Comparison of ENCODE assay signal across 1 cellular context in the genomic region with DNA sequence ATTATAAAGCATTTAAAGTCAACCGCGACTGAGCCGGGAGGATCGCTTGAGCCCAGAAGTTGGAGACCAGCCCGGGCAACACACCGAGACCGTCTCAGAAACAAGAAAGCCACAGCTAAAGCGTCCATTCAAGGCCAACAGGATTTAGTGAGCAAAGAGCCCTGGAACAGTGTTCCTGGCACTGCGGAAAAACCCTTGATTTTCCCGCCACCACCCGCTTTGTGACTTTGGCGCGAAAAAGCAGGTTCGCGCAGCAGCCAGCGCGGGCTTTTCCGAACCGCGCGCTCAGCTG.
TF ChIP-seq lines count a peak whose summit lies in the region.

No MANE protein-coding gene starts in this region.

TF ChIP-seq in HepG2, 621 proteins besides CTCF, POLR2A, EP300 and RAD21 (continued from another document and continues in another):
- TF ChIP-seq, protein P1, sequence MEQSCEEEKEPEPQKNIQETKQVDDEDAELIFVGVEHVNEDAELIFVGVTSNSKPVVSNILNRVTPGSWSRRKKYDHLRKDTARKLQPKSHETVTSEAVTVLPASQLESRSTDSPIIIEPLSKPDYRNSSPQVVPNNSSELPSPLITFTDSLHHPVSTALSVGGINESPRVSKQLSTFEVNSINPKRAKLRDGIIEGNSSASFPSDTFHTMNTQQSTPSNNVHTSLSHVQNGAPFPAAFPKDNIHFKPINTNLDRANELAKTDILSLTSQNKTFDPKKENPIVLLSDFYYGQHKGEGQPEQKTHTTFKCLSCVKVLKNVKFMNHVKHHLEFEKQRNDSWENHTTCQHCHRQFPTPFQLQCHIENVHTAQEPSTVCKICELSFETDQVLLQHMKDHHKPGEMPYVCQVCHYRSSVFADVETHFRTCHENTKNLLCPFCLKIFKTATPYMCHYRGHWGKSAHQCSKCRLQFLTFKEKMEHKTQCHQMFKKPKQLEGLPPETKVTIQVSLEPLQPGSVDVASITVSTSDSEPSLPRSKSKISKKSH (CRISPR knock-in tag; IDR thresholded peaks at IDR 0.05; ENCODE audit: borderline replicate concordance) = no peak
- TF ChIP-seq POGZ (CRISPR knock-in tag; IDR thresholded peaks at IDR 0.05) = no peak; the same call in 1 of the 2 replicates
- TF ChIP-seq FIP1L1 (IDR thresholded peaks at IDR 0.05; ENCODE audit: borderline replicate concordance, insufficient read depth, low read depth, low read length) = no peak
- peak; percentile 2; the same call in 1 of the 2 replicates for TF ChIP-seq ZKSCAN8 (CRISPR knock-in tag; IDR thresholded peaks at IDR 0.05; ENCODE audit: borderline replicate concordance)
- TF ChIP-seq ZNF253 (CRISPR knock-in tag; IDR thresholded peaks at IDR 0.05; ENCODE audit: borderline replicate concordance) = peak; percentile 95; the same call in 1 of the 2 replicates
- TF ChIP-seq, protein P2, sequence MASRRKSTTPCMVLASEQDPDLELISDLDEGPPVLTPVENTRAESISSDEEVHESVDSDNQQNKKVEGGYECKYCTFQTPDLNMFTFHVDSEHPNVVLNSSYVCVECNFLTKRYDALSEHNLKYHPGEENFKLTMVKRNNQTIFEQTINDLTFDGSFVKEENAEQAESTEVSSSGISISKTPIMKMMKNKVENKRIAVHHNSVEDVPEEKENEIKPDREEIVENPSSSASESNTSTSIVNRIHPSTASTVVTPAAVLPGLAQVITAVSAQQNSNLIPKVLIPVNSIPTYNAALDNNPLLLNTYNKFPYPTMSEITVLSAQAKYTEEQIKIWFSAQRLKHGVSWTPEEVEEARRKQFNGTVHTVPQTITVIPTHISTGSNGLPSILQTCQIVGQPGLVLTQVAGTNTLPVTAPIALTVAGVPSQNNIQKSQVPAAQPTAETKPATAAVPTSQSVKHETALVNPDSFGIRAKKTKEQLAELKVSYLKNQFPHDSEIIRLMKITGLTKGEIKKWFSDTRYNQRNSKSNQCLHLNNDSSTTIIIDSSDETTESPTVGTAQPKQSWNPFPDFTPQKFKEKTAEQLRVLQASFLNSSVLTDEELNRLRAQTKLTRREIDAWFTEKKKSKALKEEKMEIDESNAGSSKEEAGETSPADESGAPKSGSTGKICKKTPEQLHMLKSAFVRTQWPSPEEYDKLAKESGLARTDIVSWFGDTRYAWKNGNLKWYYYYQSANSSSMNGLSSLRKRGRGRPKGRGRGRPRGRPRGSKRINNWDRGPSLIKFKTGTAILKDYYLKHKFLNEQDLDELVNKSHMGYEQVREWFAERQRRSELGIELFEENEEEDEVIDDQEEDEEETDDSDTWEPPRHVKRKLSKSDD (CRISPR knock-in tag; IDR thresholded peaks at IDR 0.05; ENCODE audit: low read depth) = peak; percentile 90; the same call in 1 of the 2 replicates
- TF ChIP-seq ZNF260 (CRISPR knock-in tag; IDR thresholded peaks at IDR 0.05; ENCODE audit: borderline replicate concordance, low read depth) = no peak
- TF ChIP-seq, protein P3, sequence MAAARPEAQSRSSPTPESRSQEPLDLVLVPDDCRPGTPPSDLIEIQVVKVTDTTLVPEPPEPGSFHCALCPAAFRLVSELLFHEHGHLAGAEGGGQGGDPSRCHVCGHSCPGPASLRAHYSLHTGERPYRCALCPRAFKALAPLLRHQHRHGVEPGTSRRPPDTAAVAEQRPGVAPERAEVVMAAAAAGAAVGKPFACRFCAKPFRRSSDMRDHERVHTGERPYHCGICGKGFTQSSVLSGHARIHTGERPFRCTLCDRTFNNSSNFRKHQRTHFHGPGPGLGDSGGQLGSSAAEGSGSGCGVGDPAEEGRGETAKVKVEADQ (CRISPR knock-in tag; IDR thresholded peaks at IDR 0.05; ENCODE audit: borderline replicate concordance) = no peak; the same call in 1 of the 2 replicates
- TF ChIP-seq ZFP90 (CRISPR knock-in tag; IDR thresholded peaks at IDR 0.05; ENCODE audit: borderline replicate concordance) = no peak
- peak; percentile 94 for TF ChIP-seq KDM5A (IDR thresholded peaks at IDR 0.05; ENCODE audit: borderline replicate concordance, low read length)
- no peak for TF ChIP-seq ZFP36 (IDR thresholded peaks at IDR 0.05; ENCODE audit: borderline replicate concordance, low read depth, low read length, partially characterized antibody)
- no peak for TF ChIP-seq THYN1 (CRISPR knock-in tag; IDR thresholded peaks at IDR 0.05; ENCODE audit: borderline replicate concordance, low read depth)
- no peak; the same call in 1 of the 2 replicates for TF ChIP-seq ARNTL (CRISPR knock-in tag; IDR thresholded peaks at IDR 0.05)
- TF ChIP-seq, protein P4, sequence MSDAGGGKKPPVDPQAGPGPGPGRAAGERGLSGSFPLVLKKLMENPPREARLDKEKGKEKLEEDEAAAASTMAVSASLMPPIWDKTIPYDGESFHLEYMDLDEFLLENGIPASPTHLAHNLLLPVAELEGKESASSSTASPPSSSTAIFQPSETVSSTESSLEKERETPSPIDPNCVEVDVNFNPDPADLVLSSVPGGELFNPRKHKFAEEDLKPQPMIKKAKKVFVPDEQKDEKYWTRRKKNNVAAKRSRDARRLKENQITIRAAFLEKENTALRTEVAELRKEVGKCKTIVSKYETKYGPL (CRISPR knock-in tag; IDR thresholded peaks at IDR 0.05) = peak; percentile 91; the same call in 1 of the 2 replicates
- no peak for TF ChIP-seq ZNF34 (CRISPR knock-in tag; IDR thresholded peaks at IDR 0.05; ENCODE audit: borderline replicate concordance)
- TF ChIP-seq PAWR (CRISPR knock-in tag; IDR thresholded peaks at IDR 0.05; ENCODE audit: borderline replicate concordance) = no peak
- no peak for TF ChIP-seq SRSF9 (IDR thresholded peaks at IDR 0.05; ENCODE audit: borderline replicate concordance, insufficient read depth, low read depth, low read length, poor library complexity, severe bottlenecking)
- peak; percentile 98 for TF ChIP-seq AHR (CRISPR knock-in tag; IDR thresholded peaks at IDR 0.05)
- no peak for TF ChIP-seq ZNF572 (CRISPR knock-in tag; IDR thresholded peaks at IDR 0.05)
- TF ChIP-seq HHEX (CRISPR knock-in tag; IDR thresholded peaks at IDR 0.05) = no peak
- no peak for TF ChIP-seq SCMH1 (CRISPR knock-in tag; IDR thresholded peaks at IDR 0.05; ENCODE audit: borderline replicate concordance)
- no peak for TF ChIP-seq ZNF772 (CRISPR knock-in tag; IDR thresholded peaks at IDR 0.05)
- TF ChIP-seq TARDBP (CRISPR knock-in tag; IDR thresholded peaks at IDR 0.05) = no peak; the same call in 1 of the 2 replicates
- TF ChIP-seq U2AF2 (IDR thresholded peaks at IDR 0.05; ENCODE audit: low read depth, low read length) = no peak
- TF ChIP-seq, protein P5, sequence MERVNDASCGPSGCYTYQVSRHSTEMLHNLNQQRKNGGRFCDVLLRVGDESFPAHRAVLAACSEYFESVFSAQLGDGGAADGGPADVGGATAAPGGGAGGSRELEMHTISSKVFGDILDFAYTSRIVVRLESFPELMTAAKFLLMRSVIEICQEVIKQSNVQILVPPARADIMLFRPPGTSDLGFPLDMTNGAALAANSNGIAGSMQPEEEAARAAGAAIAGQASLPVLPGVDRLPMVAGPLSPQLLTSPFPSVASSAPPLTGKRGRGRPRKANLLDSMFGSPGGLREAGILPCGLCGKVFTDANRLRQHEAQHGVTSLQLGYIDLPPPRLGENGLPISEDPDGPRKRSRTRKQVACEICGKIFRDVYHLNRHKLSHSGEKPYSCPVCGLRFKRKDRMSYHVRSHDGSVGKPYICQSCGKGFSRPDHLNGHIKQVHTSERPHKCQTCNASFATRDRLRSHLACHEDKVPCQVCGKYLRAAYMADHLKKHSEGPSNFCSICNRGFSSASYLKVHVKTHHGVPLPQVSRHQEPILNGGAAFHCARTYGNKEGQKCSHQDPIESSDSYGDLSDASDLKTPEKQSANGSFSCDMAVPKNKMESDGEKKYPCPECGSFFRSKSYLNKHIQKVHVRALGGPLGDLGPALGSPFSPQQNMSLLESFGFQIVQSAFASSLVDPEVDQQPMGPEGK (CRISPR knock-in tag; IDR thresholded peaks at IDR 0.05) = peak; percentile 38
- TF ChIP-seq KLF16 (CRISPR knock-in tag; IDR thresholded peaks at IDR 0.05) = no peak
- no peak for TF ChIP-seq ZNF546 (CRISPR knock-in tag; conservative IDR thresholded peaks at IDR 0.05)
- TF ChIP-seq, protein P6, sequence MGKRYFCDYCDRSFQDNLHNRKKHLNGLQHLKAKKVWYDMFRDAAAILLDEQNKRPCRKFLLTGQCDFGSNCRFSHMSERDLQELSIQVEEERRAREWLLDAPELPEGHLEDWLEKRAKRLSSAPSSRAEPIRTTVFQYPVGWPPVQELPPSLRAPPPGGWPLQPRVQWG (CRISPR knock-in tag; IDR thresholded peaks at IDR 0.05; ENCODE audit: borderline replicate concordance, low read depth) = no peak
- TF ChIP-seq, protein P7, sequence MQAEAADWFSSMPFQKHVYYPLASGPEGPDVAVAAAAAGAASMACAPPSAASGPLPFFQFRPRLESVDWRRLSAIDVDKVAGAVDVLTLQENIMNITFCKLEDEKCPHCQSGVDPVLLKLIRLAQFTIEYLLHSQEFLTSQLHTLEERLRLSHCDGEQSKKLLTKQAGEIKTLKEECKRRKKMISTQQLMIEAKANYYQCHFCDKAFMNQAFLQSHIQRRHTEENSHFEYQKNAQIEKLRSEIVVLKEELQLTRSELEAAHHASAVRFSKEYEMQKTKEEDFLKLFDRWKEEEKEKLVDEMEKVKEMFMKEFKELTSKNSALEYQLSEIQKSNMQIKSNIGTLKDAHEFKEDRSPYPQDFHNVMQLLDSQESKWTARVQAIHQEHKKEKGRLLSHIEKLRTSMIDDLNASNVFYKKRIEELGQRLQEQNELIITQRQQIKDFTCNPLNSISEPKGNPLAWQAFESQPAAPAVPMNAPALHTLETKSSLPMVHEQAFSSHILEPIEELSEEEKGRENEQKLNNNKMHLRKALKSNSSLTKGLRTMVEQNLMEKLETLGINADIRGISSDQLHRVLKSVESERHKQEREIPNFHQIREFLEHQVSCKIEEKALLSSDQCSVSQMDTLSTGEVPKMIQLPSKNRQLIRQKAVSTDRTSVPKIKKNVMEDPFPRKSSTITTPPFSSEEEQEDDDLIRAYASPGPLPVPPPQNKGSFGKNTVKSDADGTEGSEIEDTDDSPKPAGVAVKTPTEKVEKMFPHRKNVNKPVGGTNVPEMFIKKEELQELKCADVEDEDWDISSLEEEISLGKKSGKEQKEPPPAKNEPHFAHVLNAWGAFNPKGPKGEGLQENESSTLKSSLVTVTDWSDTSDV (CRISPR knock-in tag; IDR thresholded peaks at IDR 0.05) = no peak
- TF ChIP-seq ZBTB8A (CRISPR knock-in tag; IDR thresholded peaks at IDR 0.05; ENCODE audit: borderline replicate concordance, low read depth) = peak; percentile 97; the same call in 1 of the 2 replicates
- TF ChIP-seq, protein P8, sequence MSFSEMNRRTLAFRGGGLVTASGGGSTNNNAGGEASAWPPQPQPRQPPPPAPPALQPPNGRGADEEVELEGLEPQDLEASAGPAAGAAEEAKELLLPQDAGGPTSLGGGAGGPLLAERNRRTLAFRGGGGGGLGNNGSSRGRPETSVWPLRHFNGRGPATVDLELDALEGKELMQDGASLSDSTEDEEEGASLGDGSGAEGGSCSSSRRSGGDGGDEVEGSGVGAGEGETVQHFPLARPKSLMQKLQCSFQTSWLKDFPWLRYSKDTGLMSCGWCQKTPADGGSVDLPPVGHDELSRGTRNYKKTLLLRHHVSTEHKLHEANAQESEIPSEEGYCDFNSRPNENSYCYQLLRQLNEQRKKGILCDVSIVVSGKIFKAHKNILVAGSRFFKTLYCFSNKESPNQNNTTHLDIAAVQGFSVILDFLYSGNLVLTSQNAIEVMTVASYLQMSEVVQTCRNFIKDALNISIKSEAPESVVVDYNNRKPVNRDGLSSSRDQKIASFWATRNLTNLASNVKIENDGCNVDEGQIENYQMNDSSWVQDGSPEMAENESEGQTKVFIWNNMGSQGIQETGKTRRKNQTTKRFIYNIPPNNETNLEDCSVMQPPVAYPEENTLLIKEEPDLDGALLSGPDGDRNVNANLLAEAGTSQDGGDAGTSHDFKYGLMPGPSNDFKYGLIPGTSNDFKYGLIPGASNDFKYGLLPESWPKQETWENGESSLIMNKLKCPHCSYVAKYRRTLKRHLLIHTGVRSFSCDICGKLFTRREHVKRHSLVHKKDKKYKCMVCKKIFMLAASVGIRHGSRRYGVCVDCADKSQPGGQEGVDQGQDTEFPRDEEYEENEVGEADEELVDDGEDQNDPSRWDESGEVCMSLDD (CRISPR knock-in tag; IDR thresholded peaks at IDR 0.05; ENCODE audit: borderline replicate concordance) = no peak
- peak; percentile 86 for TF ChIP-seq KLF9 (CRISPR knock-in tag; IDR thresholded peaks at IDR 0.05; ENCODE audit: low read depth)
- TF ChIP-seq DMAP1 (CRISPR knock-in tag; IDR thresholded peaks at IDR 0.05) = no peak
- TF ChIP-seq ZFP36L2 (CRISPR knock-in tag; IDR thresholded peaks at IDR 0.05) = no peak
- TF ChIP-seq, protein P9, sequence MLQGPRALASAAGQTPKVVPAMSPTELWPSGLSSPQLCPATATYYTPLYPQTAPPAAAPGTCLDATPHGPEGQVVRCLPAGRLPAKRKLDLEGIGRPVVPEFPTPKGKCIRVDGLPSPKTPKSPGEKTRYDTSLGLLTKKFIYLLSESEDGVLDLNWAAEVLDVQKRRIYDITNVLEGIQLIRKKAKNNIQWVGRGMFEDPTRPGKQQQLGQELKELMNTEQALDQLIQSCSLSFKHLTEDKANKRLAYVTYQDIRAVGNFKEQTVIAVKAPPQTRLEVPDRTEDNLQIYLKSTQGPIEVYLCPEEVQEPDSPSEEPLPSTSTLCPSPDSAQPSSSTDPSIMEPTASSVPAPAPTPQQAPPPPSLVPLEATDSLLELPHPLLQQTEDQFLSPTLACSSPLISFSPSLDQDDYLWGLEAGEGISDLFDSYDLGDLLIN (CRISPR knock-in tag; IDR thresholded peaks at IDR 0.05; ENCODE audit: borderline replicate concordance) = peak; percentile 100; the same call in 1 of the 2 replicates
- TF ChIP-seq IKZF4 (CRISPR knock-in tag; IDR thresholded peaks at IDR 0.05; ENCODE audit: borderline replicate concordance, low read depth, not compliant biosample characterization) = peak; percentile 99
- no peak for TF ChIP-seq ZNF382 (CRISPR knock-in tag; IDR thresholded peaks at IDR 0.05; ENCODE audit: borderline replicate concordance)
- TF ChIP-seq, protein P10, sequence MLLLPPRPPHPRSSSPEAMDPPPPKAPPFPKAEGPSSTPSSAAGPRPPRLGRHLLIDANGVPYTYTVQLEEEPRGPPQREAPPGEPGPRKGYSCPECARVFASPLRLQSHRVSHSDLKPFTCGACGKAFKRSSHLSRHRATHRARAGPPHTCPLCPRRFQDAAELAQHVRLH (CRISPR knock-in tag; IDR thresholded peaks at IDR 0.05; ENCODE audit: borderline replicate concordance, low read depth) = peak; percentile 84; the same call in 1 of the 2 replicates
- no peak for TF ChIP-seq SAFB2 (CRISPR knock-in tag; IDR thresholded peaks at IDR 0.05; ENCODE audit: borderline replicate concordance, low read depth)
- TF ChIP-seq, protein P11, sequence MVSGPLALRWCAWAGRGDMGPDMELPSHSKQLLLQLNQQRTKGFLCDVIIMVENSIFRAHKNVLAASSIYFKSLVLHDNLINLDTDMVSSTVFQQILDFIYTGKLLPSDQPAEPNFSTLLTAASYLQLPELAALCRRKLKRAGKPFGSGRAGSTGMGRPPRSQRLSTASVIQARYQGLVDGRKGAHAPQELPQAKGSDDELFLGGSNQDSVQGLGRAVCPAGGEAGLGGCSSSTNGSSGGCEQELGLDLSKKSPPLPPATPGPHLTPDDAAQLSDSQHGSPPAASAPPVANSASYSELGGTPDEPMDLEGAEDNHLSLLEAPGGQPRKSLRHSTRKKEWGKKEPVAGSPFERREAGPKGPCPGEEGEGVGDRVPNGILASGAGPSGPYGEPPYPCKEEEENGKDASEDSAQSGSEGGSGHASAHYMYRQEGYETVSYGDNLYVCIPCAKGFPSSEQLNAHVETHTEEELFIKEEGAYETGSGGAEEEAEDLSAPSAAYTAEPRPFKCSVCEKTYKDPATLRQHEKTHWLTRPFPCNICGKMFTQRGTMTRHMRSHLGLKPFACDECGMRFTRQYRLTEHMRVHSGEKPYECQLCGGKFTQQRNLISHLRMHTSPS (CRISPR knock-in tag; IDR thresholded peaks at IDR 0.05; ENCODE audit: low read depth) = no peak
- TF ChIP-seq ZIK1 (CRISPR knock-in tag; IDR thresholded peaks at IDR 0.05; ENCODE audit: borderline replicate concordance, low read depth) = no peak
- TF ChIP-seq ZNF484 (CRISPR knock-in tag; IDR thresholded peaks at IDR 0.05; ENCODE audit: borderline replicate concordance, low read depth) = peak; percentile 98; the same call in 1 of the 2 replicates
- TF ChIP-seq NCOA5 (CRISPR knock-in tag; IDR thresholded peaks at IDR 0.05) = no peak; the same call in 1 of the 2 replicates
- no peak; the same call in 1 of the 2 replicates for TF ChIP-seq MLLT10 (CRISPR knock-in tag; IDR thresholded peaks at IDR 0.05)
